ENCODE assay signal across 17 cellular contexts in the genomic region with DNA sequence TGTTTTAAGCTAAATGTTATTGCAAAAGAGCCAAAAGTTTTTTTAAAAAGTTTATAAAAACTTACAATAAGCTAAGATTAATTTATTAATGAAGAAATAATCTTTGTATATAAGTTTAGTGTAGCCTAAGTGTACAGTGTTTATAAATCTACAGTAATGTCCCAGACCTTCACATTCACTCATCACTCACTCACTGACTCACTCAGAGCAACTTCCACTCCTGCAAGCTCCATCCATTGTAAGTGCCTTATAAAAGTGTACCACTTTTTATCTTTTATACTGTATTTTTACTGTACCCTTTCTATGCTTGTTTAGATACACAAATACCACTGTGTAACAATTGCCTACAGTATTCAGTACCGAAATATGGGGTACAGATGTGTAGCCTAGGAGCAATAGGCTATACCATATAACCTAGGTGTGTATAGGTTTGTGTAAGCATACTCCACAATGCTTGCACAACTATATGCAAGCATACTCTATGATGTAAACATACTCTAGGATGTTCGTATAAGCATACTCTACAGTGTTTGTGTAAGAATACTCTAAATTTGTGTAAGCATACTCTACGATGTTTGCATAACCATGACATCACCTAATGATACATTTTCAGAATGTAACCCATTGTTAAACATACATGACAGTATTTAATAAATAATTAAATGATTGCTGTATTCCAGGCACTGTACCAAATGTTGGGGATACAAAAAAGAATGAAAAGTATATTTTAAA.
DNase-seq lines count a peak whose midpoint lies in the region; ATAC-seq, FAIRE-seq and TF ChIP-seq lines count a peak whose summit lies in the region.
"Had no signal": no experiment of that assay in that cellular context is flagged by ENCODE, and none has a peak within 500 bp of the region (broad histone marks: within the 10 kb centered on the region; RNA-seq: fewer than 3 reads in every experiment).

No MANE protein-coding gene starts in this region.

- no peak overlapping the region for H3K4me3 ChIP-seq in astrocyte (ENCODE audit: insufficient read depth, low read depth, low read length)
- H3K4me3 ChIP-seq: SJSA1 had no signal

- H3K4me3 Mint-ChIP-seq in astrocyte (ENCODE audit: unreplicated experiment) = no peak overlapping the region
- no peak overlapping the region for H3K4me3 Mint-ChIP-seq in effector memory CD8-positive, alpha-beta T cell
- H3K4me3 Mint-ChIP-seq: CD4-positive, CD25-positive, alpha-beta regulatory T cell; H9 had no signal

- no peaks in the 10 kb centered on the region for H3K9me3 ChIP-seq in astrocyte (ENCODE audit: insufficient read depth, low read depth, low read length)
- H3K9me3 ChIP-seq: BE2C, SJSA1 had no signal

- H3K27ac ChIP-seq in astrocyte (ENCODE audit: low read depth, low read length) = no peak overlapping the region
- H3K27ac ChIP-seq: HL-60, SJSA1 had no signal

- H3K4me2 ChIP-seq in astrocyte (ENCODE audit: low read length) = no peak overlapping the region

- no peaks in the 10 kb centered on the region for H3K27me3 ChIP-seq in astrocyte (ENCODE audit: insufficient read depth, low read length)
- H3K27me3 ChIP-seq: BE2C, SJSA1 had no signal

- TF ChIP-seq CTCF in astrocyte (IDR thresholded peaks at IDR 0.05; ENCODE audit: insufficient read depth, low read depth, low read length) = no peak

- no peak for ATAC-seq in effector memory CD8-positive, alpha-beta T cell (replicated peaks)

- DNase-seq in NCI-H748 (lab: John Stamatoyannopoulos, UW; ENCODE audit: unreplicated experiment) (peak; percentile 40), NCI-H748 treated with DMSO at 0.1 percent for 48 hours (lab: John Stamatoyannopoulos, UW) (no peak), HCEC 1CT (peak; percentile 4), astrocyte (ENCODE audit: low read depth) (no peak), ecto neural progenitor cell (ENCODE audit: low spot score) (no peak), HUDEP-2 (lab: John Stamatoyannopoulos, UW; ENCODE audit: unreplicated experiment in 76 of 76) (no peak), SHP77 treated with DMSO at 0.1 percent for 48 hours (lab: John Stamatoyannopoulos, UW) (no peak)
- DNase-seq in effector memory CD8-positive, alpha-beta T cell = no peak
- DNase-seq: 8988T; BE2C; CD4-positive, CD25-positive, alpha-beta regulatory T cell; COR-L47; DMS 273 treated with DMSO at 0.1 percent for 48 hours; H9; NCI-H1105 had no signal

- H3K4me1 Mint-ChIP-seq in astrocyte (ENCODE audit: low read depth, unreplicated experiment) = no peaks in the 10 kb centered on the region
- no peaks in the 10 kb centered on the region for H3K4me1 Mint-ChIP-seq in effector memory CD8-positive, alpha-beta T cell (ENCODE audit: low read depth in 2 of 2)
- H3K4me1 Mint-ChIP-seq: CD4-positive, CD25-positive, alpha-beta regulatory T cell; H9 had no signal

- no peak overlapping the region for H2AFZ ChIP-seq in astrocyte (ENCODE audit: low read depth, low read length)

- FAIRE-seq in astrocyte (lab: Jason Lieb, UNC) = peak; percentile 52

- no peaks in the 10 kb centered on the region for H3K36me3 Mint-ChIP-seq in astrocyte (ENCODE audit: low read depth, unreplicated experiment)
- no peaks in the 10 kb centered on the region for H3K36me3 Mint-ChIP-seq in effector memory CD8-positive, alpha-beta T cell (ENCODE audit: insufficient read depth)
- H3K36me3 Mint-ChIP-seq: CD4-positive, CD25-positive, alpha-beta regulatory T cell had no signal

- no peaks in the 10 kb centered on the region for H3K36me3 ChIP-seq in astrocyte (ENCODE audit: insufficient read depth, low read length)
- H3K36me3 ChIP-seq: BE2C, SJSA1 had no signal

- H4K20me1 ChIP-seq in astrocyte (ENCODE audit: insufficient read depth, low read length) = no peaks in the 10 kb centered on the region

- no peaks in the 10 kb centered on the region for H3K27me3 Mint-ChIP-seq in astrocyte (ENCODE audit: low read depth, unreplicated experiment)
- H3K27me3 Mint-ChIP-seq in effector memory CD8-positive, alpha-beta T cell = no peaks in the 10 kb centered on the region
- H3K27me3 Mint-ChIP-seq: CD4-positive, CD25-positive, alpha-beta regulatory T cell had no signal

- H3K4me1 ChIP-seq in astrocyte (ENCODE audit: insufficient read depth, low read length) = no peaks in the 10 kb centered on the region
- H3K4me1 ChIP-seq: BE2C had no signal

- H3K9ac ChIP-seq in astrocyte (ENCODE audit: low read length) = no peak overlapping the region

- H3K9me3 Mint-ChIP-seq in astrocyte (ENCODE audit: unreplicated experiment) = peaks cover 2% of the 10 kb centered on the region
- H3K9me3 Mint-ChIP-seq in effector memory CD8-positive, alpha-beta T cell = peaks cover 10 to 24% of the 10 kb centered on the region in 2 donors
- H3K9me3 Mint-ChIP-seq: H9 had no signal

- no peaks in the 10 kb centered on the region for H3K79me2 ChIP-seq in astrocyte (ENCODE audit: insufficient read depth, low read length)

- H3K27ac Mint-ChIP-seq in astrocyte (ENCODE audit: unreplicated experiment) = no peak overlapping the region
- no peak overlapping the region for H3K27ac Mint-ChIP-seq in effector memory CD8-positive, alpha-beta T cell
- H3K27ac Mint-ChIP-seq: CD4-positive, CD25-positive, alpha-beta regulatory T cell; H9 had no signal

Comparison
In these comparisons a context has a peak if more than half of its experiments do, and no peak if none do; other contexts are left out.
1. DNase-seq: peak in NCI-H748 (single experiment) and HCEC 1CT (single experiment); none in NCI-H748 treated with DMSO at 0.1 percent for 48 hours (single experiment), astrocyte (single experiment), ecto neural progenitor cell (single experiment), HUDEP-2 (0 of 76), SHP77 treated with DMSO at 0.1 percent for 48 hours (single experiment) and effector memory CD8-positive, alpha-beta T cell (0 of 3).